ENCODE assay signal across 10 cellular contexts in the genomic region with DNA sequence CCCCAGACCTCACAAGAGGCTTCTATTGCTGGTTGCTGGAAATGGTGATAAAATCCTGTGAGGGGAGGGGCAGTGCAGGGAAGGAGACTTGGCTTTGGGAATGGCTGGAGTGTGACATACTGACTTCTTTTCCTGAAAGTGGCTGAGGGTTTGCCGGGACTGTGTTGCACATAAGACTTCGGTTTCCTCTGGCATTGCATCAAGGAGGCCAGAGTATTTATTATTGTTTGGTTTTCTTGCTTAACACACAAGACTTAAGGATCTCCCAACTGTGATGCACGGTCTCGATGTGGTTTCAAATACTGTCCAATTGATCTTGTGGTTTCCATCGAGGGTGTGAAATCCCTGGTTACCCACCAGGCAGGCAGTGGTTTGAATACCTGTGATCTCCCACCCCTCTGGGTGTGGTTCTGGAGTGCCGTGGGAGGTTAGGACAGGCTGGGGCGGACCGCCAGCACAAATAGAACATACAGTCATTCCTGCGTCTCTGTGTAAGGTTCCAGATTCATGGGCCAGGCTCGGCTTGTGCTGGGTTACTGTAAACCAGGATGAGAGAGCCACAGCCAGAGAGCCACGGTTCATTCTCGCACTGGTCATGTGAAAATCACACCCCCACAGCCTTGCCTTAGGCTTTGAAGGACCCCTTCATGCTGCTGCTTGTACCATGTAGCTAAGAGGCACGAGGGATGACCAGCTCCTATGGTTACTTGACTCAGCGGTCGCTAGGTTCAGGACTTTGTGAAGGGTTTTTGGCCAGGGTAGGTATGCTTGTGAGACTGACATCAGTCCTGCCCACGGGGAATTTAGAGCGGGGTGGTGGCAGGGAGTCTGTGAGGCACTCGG. TPM values are rescaled to one million over a fixed set of nuclear protein-coding genes. Genes with fewer than 3 reads are reported as not detected.
DNase-seq lines count a peak whose midpoint lies in the region; ATAC-seq and TF ChIP-seq lines count a peak whose summit lies in the region.
"Had no signal": no experiment of that assay in that cellular context is flagged by ENCODE, and none has a peak within 500 bp of the region (broad histone marks: within the 10 kb centered on the region; RNA-seq: fewer than 3 reads in every experiment).

No MANE protein-coding gene starts in this region.

- POLR2A ChIA-PET in CD8-positive, alpha-beta memory T cell (lab: Charles Lee) = no interaction called here

- ATAC-seq in HG02970 (IDR thresholded peaks at IDR 0.05; ENCODE audit: low FRiP score, unreplicated experiment) = no peak

- H3K4me3 ChIP-seq in CD8-positive, alpha-beta memory T cell (ENCODE audit: low read length) = no peak overlapping the region
- H3K4me3 ChIP-seq in left ventricle myocardium inferior (peak overlapping the region; percentile 47), rectal smooth muscle tissue (ENCODE audit: low read length) (peak overlapping the region; percentile 14)

- no peaks in the 10 kb centered on the region for H3K27me3 ChIP-seq in CD8-positive, alpha-beta memory T cell (ENCODE audit: insufficient read depth, low read length, poor library complexity, severe bottlenecking)
- no peaks in the 10 kb centered on the region for H3K27me3 ChIP-seq in left ventricle myocardium inferior (ENCODE audit: low read depth)
- no peaks in the 10 kb centered on the region for H3K27me3 ChIP-seq in rectal smooth muscle tissue (ENCODE audit: control insufficient read depth, insufficient read depth, low read length)

- H3K27ac Mint-ChIP-seq in CD8-positive, alpha-beta memory T cell = peak overlapping the region in 7 of 8 donors; percentile 25 to 81 (median 42)

- CTCF ChIA-PET in CD8-positive, alpha-beta memory T cell (lab: Charles Lee) = no interaction called here

- no peaks in the 10 kb centered on the region for H3K9me3 Mint-ChIP-seq in CD8-positive, alpha-beta memory T cell

- H3K36me3 Mint-ChIP-seq in CD8-positive, alpha-beta memory T cell = peaks cover 0 to 39% (median 6%) of the 10 kb centered on the region in 3 donors

- no peaks in the 10 kb centered on the region for H3K27me3 Mint-ChIP-seq in CD8-positive, alpha-beta memory T cell

- no peak for TF ChIP-seq CTCF in left ventricle myocardium inferior (IDR thresholded peaks at IDR 0.05; ENCODE audit: borderline replicate concordance)

- intact Hi-C loops in left ventricle myocardium inferior (cut with micrococcal nuclease) = no loop called here

- no peak for DNase-seq in CD8-positive, alpha-beta memory T cell
- DNase-seq in left ventricle myocardium inferior = peak; percentile 77
- DNase-seq in COLO668 (lab: John Stamatoyannopoulos, UW; ENCODE audit: unreplicated experiment) = no peak
- no peak for DNase-seq in SIG-M5 treated with dmso at 0.1 percent for 504 hours (lab: John Stamatoyannopoulos, UW; ENCODE audit: unreplicated experiment)
- no peak for DNase-seq in activated naive CD4-positive, alpha-beta T cell (lab: John Stamatoyannopoulos, UW)
- DNase-seq: erythroblast had no signal

- no peak overlapping the region for H3K27ac ChIP-seq in CD8-positive, alpha-beta memory T cell (ENCODE audit: low read depth, low read length)
- H3K27ac ChIP-seq in angular gyrus (ENCODE audit: low read depth, low read length) (peak overlapping the region; percentile 42), left ventricle myocardium inferior (replicated peaks) (peak overlapping the region; percentile 99), rectal smooth muscle tissue (ENCODE audit: low read depth, low read length) (peak overlapping the region; percentile 97)

- no peaks in the 10 kb centered on the region for H3K9me3 ChIP-seq in CD8-positive, alpha-beta memory T cell (ENCODE audit: low read length)
- no peaks in the 10 kb centered on the region for H3K9me3 ChIP-seq in left ventricle myocardium inferior (replicated peaks)

- peaks cover 21% of the 10 kb centered on the region for H3K4me1 ChIP-seq in CD8-positive, alpha-beta memory T cell (ENCODE audit: insufficient read depth, low read length)
- H3K4me1 ChIP-seq in left ventricle myocardium inferior = peaks cover 100% of the 10 kb centered on the region
- peaks cover 59% of the 10 kb centered on the region for H3K4me1 ChIP-seq in rectal smooth muscle tissue (ENCODE audit: control insufficient read depth, insufficient read depth, low read length)

- no peaks in the 10 kb centered on the region for H3K36me3 ChIP-seq in CD8-positive, alpha-beta memory T cell (ENCODE audit: insufficient read depth, low read length)
- H3K36me3 ChIP-seq in left ventricle myocardium inferior (no peaks in the 10 kb centered on the region), rectal smooth muscle tissue (ENCODE audit: control insufficient read depth, insufficient read depth, low read length) (no peaks in the 10 kb centered on the region)

- peak overlapping the region in 5 of 7 donors; percentile 8 to 63 (median 26) for H3K4me3 Mint-ChIP-seq in CD8-positive, alpha-beta memory T cell

- peaks cover 62 to 83% (median 71%) of the 10 kb centered on the region in 3 donors for H3K4me1 Mint-ChIP-seq in CD8-positive, alpha-beta memory T cell

- H3K9ac ChIP-seq in rectal smooth muscle tissue (ENCODE audit: low read length) = peak overlapping the region; percentile 14

RNA-seq across cellular contexts. Expression of a gene that starts 39.2 kb away (rescaled TPM):
- total RNA-seq in CD8-positive, alpha-beta memory T cell = 10 to 100 TPM; 16.0 to 17.8 TPM
- 28.5 TPM for polyA plus RNA-seq in CD8-positive, alpha-beta memory T cell
- 22.6 TPM for total RNA-seq in left ventricle myocardium inferior

RNA-seq across cellular contexts. Expression of a gene that starts 54.3 kb away (rescaled TPM):
- not detected for total RNA-seq in CD8-positive, alpha-beta memory T cell
- 0.13 TPM for polyA plus RNA-seq in CD8-positive, alpha-beta memory T cell
- total RNA-seq in left ventricle myocardium inferior = not detected
- total RNA-seq: SK-MEL-5 had no signal
